Comparison of ENCODE assay signal across 24 cellular contexts in the genomic region with DNA sequence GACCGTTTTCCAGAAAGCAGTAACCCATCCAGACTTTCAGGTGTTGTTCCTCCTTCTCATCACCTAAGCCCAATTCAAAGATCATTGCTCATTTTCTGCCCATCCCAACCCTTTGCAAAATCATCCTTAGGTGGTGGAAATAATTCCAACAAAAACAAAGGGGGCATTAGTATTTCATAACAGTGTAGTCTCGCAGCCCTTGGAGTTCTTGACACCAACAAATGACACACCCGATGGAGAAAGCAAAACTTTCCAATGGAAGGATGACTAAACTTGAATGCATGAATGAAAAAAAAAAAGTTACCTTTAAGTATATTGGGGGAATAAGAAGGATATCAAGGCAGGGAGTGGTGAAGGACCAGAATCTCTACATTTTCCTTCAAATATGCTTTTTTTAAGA.
"Had no signal": no experiment of that assay in that cellular context is flagged by ENCODE, and none has a peak within 500 bp of the region (broad histone marks: within the 10 kb centered on the region; RNA-seq: fewer than 3 reads in every experiment).

No MANE protein-coding gene starts in this region.

- H3K9ac ChIP-seq: neural progenitor cell had no signal

- H3K4me2 ChIP-seq: neural progenitor cell had no signal

- H3K27me3 ChIP-seq: esophagus muscularis mucosa, heart right ventricle, left lung, sigmoid colon, stomach, thyroid gland had no signal

- H3K4me3 Mint-ChIP-seq: mesothelial cell of epicardium; naive B cell; natural killer cell treated with Interleukin-12 subunit alpha and Interleukin-12 subunit beta and Interleukin-15 and Interleukin-18, amount 100 ng/mL, for 72 hours; neural progenitor cell; stimulated activated effector memory CD8-positive, alpha-beta T cell treated with anti-CD3 and anti-CD28 coated beads, Interleukin-12 subunit alpha, Interleukin-12 subunit beta, amount 100 ng/mL, for 72 hours had no signal

- H3K36me3 Mint-ChIP-seq: mesothelial cell of epicardium; naive B cell; natural killer cell treated with Interleukin-12 subunit alpha and Interleukin-12 subunit beta and Interleukin-15 and Interleukin-18, amount 100 ng/mL, for 72 hours; stimulated activated effector memory CD8-positive, alpha-beta T cell treated with anti-CD3 and anti-CD28 coated beads, Interleukin-12 subunit alpha, Interleukin-12 subunit beta, amount 100 ng/mL, for 72 hours had no signal

- H3K27ac ChIP-seq: coronary artery, esophagus muscularis mucosa, heart right ventricle, left lung, neural progenitor cell, psoas muscle, sigmoid colon, stomach, thyroid gland had no signal

- H3K4me1 ChIP-seq: esophagus muscularis mucosa, left lung, psoas muscle, sigmoid colon, stomach, thyroid gland had no signal

- H3K9me3 Mint-ChIP-seq: mesothelial cell of epicardium; natural killer cell treated with Interleukin-12 subunit alpha and Interleukin-12 subunit beta and Interleukin-15 and Interleukin-18, amount 100 ng/mL, for 72 hours; neural progenitor cell; stimulated activated effector memory CD8-positive, alpha-beta T cell treated with anti-CD3 and anti-CD28 coated beads, Interleukin-12 subunit alpha, Interleukin-12 subunit beta, amount 100 ng/mL, for 72 hours had no signal

- H3K4me3 ChIP-seq: coronary artery, esophagus muscularis mucosa, heart right ventricle, left lung, mucosa of descending colon, neural progenitor cell, psoas muscle, sigmoid colon, stomach, thyroid gland had no signal

- H3K36me3 ChIP-seq: esophagus muscularis mucosa, heart right ventricle, neural progenitor cell, sigmoid colon, stomach, thyroid gland had no signal

- H3K27ac Mint-ChIP-seq: mesothelial cell of epicardium; naive B cell; natural killer cell treated with Interleukin-12 subunit alpha and Interleukin-12 subunit beta and Interleukin-15 and Interleukin-18, amount 100 ng/mL, for 72 hours; neural progenitor cell; stimulated activated effector memory CD8-positive, alpha-beta T cell treated with anti-CD3 and anti-CD28 coated beads, Interleukin-12 subunit alpha, Interleukin-12 subunit beta, amount 100 ng/mL, for 72 hours had no signal

- H3K9me3 ChIP-seq: esophagus muscularis mucosa, heart right ventricle, left lung, mucosa of descending colon, psoas muscle, stomach, thyroid gland had no signal

- H2AFZ ChIP-seq: neural progenitor cell had no signal

- H3K4me1 Mint-ChIP-seq: naive B cell; stimulated activated effector memory CD8-positive, alpha-beta T cell treated with anti-CD3 and anti-CD28 coated beads, Interleukin-12 subunit alpha, Interleukin-12 subunit beta, amount 100 ng/mL, for 72 hours had no signal

- DNase-seq: dermis blood vessel endothelial cell; effector memory CD4-positive, alpha-beta T cell; foreskin melanocyte; heart right ventricle; hippocampal formation; left cardiac atrium; left lung; mucosa of descending colon; naive B cell; posterior cingulate gyrus; psoas muscle; right cardiac atrium; sigmoid colon; stimulated activated CD4-positive, alpha-beta T cell treated with anti-CD3 and anti-CD28 coated beads, Interleukin-2, amount 100 ng/mL, for 24 hours; stimulated activated CD4-positive, alpha-beta T cell treated with anti-CD3 and anti-CD28 coated beads, Interleukin-4, amount 100 ng/mL, for 24 hours; stimulated activated naive CD4-positive, alpha-beta T cell treated with Interleukin-2 at 50 U/mL for 16 hours; stomach; thyroid gland had no signal

- ATAC-seq: heart right ventricle; left cardiac atrium; left lung; mucosa of descending colon; natural killer cell treated with Interleukin-12 subunit alpha and Interleukin-12 subunit beta and Interleukin-15 and Interleukin-18, amount 100 ng/mL, for 72 hours; psoas muscle; right cardiac atrium; stimulated activated effector memory CD8-positive, alpha-beta T cell treated with anti-CD3 and anti-CD28 coated beads, Interleukin-12 subunit alpha, Interleukin-12 subunit beta, amount 100 ng/mL, for 72 hours had no signal
